18 cellular contexts compared by ENCODE assay signal in genomic region chr22:30869996-30870395, GRCh38.
DNase-seq lines count a peak whose midpoint lies in the region; ATAC-seq lines count a peak whose summit lies in the region.
"Had no signal": no experiment of that assay in that cellular context is flagged by ENCODE, and none has a peak within 500 bp of the region (broad histone marks: within the 10 kb centered on the region; RNA-seq: fewer than 3 reads in every experiment).

No MANE protein-coding gene starts in this region.

- no peak overlapping the region for H3K4me3 ChIP-seq in H7 (ENCODE audit: insufficient read depth, low read depth, low read length)
- H3K4me3 ChIP-seq: GM23248, MG63 had no signal

- no peaks in the 10 kb centered on the region; the same call in 1 of the 2 replicates for H3K36me3 ChIP-seq in H7 (replicated peaks; ENCODE audit: control insufficient read depth, insufficient read depth, low read length)
- H3K36me3 ChIP-seq: MG63 had no signal

- H3K27me3 ChIP-seq in H7 (ENCODE audit: control insufficient read depth, insufficient read depth, low read length) = no peaks in the 10 kb centered on the region
- H3K27me3 ChIP-seq: MG63 had no signal

- DNase-seq in activated effector memory CD4-positive, alpha-beta T cell treated with anti-CD3 and anti-CD28 coated beads, Interleukin-2, amount 50 U/mL, for 16 hours = peak; percentile 30
- no peak for DNase-seq in activated effector memory CD4-positive, alpha-beta T cell treated with Interleukin-2 at 50 U/mL for 16 hours
- DNase-seq in H7 (peak; percentile 54), islet precursor cell (peak; percentile 35), posterior vena cava (ENCODE audit: low spot score) (peak; percentile 47)
- DNase-seq in stimulated activated naive CD8-positive, alpha-beta T cell treated with anti-CD3 and anti-CD28 coated beads, Interleukin-15, Interleukin-2, amounts not matched to agents 100 U/mL and 50 U/mL, for 24 hours = no peak
- DNase-seq: DMS79 treated with DMSO at 0.1 percent for 48 hours; GM23248; KG1; MG63; NCI-H1105; NCI-H187; NCI-H69; NK-92 treated with Interleukin-12 subunit alpha and Interleukin-12 subunit beta, amount 100 ng/mL, for 24 hours; OCI-M1; RPMI8226 had no signal

- ATAC-seq in stimulated activated naive CD8-positive, alpha-beta T cell treated with anti-CD3 and anti-CD28 coated beads, Interleukin-15, Interleukin-2, amounts not matched to agents 100 U/mL and 50 U/mL, for 24 hours = no peak
- no peak for ATAC-seq in GM18907 (IDR thresholded peaks at IDR 0.05; ENCODE audit: unreplicated experiment)
- ATAC-seq in HG02852 (IDR thresholded peaks at IDR 0.05; ENCODE audit: unreplicated experiment) = no peak

- intact Hi-C loops in posterior vena cava (cut with DNase I) = no loop called here

Comparison
In these comparisons a context has a peak if more than half of its experiments do, and no peak if none do; other contexts are left out.
1. DNase-seq: peak in activated effector memory CD4-positive, alpha-beta T cell treated with anti-CD3 and anti-CD28 coated beads, Interleukin-2, amount 50 U/mL, for 16 hours (single experiment), H7 (single experiment), islet precursor cell (single experiment) and posterior vena cava (single experiment); none in activated effector memory CD4-positive, alpha-beta T cell treated with Interleukin-2 at 50 U/mL for 16 hours (single experiment) and stimulated activated naive CD8-positive, alpha-beta T cell treated with anti-CD3 and anti-CD28 coated beads, Interleukin-15, Interleukin-2, amounts not matched to agents 100 U/mL and 50 U/mL, for 24 hours (single experiment).